Comparison of ENCODE assay signal across 1 cellular context in genomic region chr7:79211724-79212123, GRCh38.
TF ChIP-seq lines count a peak whose summit lies in the region.

No MANE protein-coding gene starts in this region.

TF ChIP-seq in HepG2, 621 proteins besides CTCF, POLR2A, EP300 and RAD21 (continued from another document and continues in another):
- TF ChIP-seq ZBTB43 (CRISPR knock-in tag; conservative IDR thresholded peaks at IDR 0.05): no peak
- TF ChIP-seq ZBTB10 (CRISPR knock-in tag; IDR thresholded peaks at IDR 0.05; ENCODE audit: borderline replicate concordance): no peak
- no peak for TF ChIP-seq ZNF703 (CRISPR knock-in tag; IDR thresholded peaks at IDR 0.05; ENCODE audit: borderline replicate concordance)
- TF ChIP-seq, protein P1, sequence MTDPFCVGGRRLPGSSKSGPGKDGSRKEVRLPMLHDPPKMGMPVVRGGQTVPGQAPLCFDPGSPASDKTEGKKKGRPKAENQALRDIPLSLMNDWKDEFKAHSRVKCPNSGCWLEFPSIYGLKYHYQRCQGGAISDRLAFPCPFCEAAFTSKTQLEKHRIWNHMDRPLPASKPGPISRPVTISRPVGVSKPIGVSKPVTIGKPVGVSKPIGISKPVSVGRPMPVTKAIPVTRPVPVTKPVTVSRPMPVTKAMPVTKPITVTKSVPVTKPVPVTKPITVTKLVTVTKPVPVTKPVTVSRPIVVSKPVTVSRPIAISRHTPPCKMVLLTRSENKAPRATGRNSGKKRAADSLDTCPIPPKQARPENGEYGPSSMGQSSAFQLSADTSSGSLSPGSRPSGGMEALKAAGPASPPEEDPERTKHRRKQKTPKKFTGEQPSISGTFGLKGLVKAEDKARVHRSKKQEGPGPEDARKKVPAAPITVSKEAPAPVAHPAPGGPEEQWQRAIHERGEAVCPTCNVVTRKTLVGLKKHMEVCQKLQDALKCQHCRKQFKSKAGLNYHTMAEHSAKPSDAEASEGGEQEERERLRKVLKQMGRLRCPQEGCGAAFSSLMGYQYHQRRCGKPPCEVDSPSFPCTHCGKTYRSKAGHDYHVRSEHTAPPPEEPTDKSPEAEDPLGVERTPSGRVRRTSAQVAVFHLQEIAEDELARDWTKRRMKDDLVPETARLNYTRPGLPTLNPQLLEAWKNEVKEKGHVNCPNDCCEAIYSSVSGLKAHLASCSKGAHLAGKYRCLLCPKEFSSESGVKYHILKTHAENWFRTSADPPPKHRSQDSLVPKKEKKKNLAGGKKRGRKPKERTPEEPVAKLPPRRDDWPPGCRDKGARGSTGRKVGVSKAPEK (CRISPR knock-in tag; IDR thresholded peaks at IDR 0.05; ENCODE audit: borderline replicate concordance): no peak
- no peak for TF ChIP-seq SMAD3 (CRISPR knock-in tag; IDR thresholded peaks at IDR 0.05)
- no peak for TF ChIP-seq ZMYM3 (CRISPR knock-in tag; IDR thresholded peaks at IDR 0.05)
- peak; percentile 55; the same call in 1 of the 2 replicates for TF ChIP-seq FOXJ3 (CRISPR knock-in tag; IDR thresholded peaks at IDR 0.05; ENCODE audit: borderline replicate concordance)
- TF ChIP-seq ZSCAN21 (CRISPR knock-in tag; IDR thresholded peaks at IDR 0.05; ENCODE audit: borderline replicate concordance): no peak
- no peak for TF ChIP-seq ZNF432 (CRISPR knock-in tag; IDR thresholded peaks at IDR 0.05; ENCODE audit: borderline replicate concordance)
- TF ChIP-seq ZSCAN20 (CRISPR knock-in tag; IDR thresholded peaks at IDR 0.05; ENCODE audit: borderline replicate concordance): no peak
- TF ChIP-seq RXRA (CRISPR knock-in tag; IDR thresholded peaks at IDR 0.05): no peak
- TF ChIP-seq, protein P2, sequence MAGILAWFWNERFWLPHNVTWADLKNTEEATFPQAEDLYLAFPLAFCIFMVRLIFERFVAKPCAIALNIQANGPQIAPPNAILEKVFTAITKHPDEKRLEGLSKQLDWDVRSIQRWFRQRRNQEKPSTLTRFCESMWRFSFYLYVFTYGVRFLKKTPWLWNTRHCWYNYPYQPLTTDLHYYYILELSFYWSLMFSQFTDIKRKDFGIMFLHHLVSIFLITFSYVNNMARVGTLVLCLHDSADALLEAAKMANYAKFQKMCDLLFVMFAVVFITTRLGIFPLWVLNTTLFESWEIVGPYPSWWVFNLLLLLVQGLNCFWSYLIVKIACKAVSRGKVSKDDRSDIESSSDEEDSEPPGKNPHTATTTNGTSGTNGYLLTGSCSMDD (CRISPR knock-in tag; IDR thresholded peaks at IDR 0.05): no peak
- no peak for TF ChIP-seq SCMH1 (CRISPR knock-in tag; IDR thresholded peaks at IDR 0.05; ENCODE audit: borderline replicate concordance)
- no peak for TF ChIP-seq KDM4B (CRISPR knock-in tag; IDR thresholded peaks at IDR 0.05)
- TF ChIP-seq JUND (CRISPR knock-in tag; IDR thresholded peaks at IDR 0.05): no peak
- TF ChIP-seq RFXAP (CRISPR knock-in tag; IDR thresholded peaks at IDR 0.05; ENCODE audit: borderline replicate concordance): no peak
- TF ChIP-seq CCDC6 (CRISPR knock-in tag; IDR thresholded peaks at IDR 0.05): no peak
- TF ChIP-seq BCLAF1 (IDR thresholded peaks at IDR 0.05): no peak
- TF ChIP-seq SP5 (CRISPR knock-in tag; IDR thresholded peaks at IDR 0.05; ENCODE audit: borderline replicate concordance, low read depth): no peak
- no peak for TF ChIP-seq FOXP1 (IDR thresholded peaks at IDR 0.05)
- peak; percentile 56; the same call in 1 of the 2 replicates for TF ChIP-seq FOXP1 (CRISPR knock-in tag; IDR thresholded peaks at IDR 0.05)
- TF ChIP-seq PHF21A (CRISPR knock-in tag; IDR thresholded peaks at IDR 0.05): no peak
- TF ChIP-seq ZNF629 (CRISPR knock-in tag; conservative IDR thresholded peaks at IDR 0.05): no peak
- TF ChIP-seq BRCA1 (CRISPR knock-in tag; IDR thresholded peaks at IDR 0.05): no peak
- TF ChIP-seq, protein P3, sequence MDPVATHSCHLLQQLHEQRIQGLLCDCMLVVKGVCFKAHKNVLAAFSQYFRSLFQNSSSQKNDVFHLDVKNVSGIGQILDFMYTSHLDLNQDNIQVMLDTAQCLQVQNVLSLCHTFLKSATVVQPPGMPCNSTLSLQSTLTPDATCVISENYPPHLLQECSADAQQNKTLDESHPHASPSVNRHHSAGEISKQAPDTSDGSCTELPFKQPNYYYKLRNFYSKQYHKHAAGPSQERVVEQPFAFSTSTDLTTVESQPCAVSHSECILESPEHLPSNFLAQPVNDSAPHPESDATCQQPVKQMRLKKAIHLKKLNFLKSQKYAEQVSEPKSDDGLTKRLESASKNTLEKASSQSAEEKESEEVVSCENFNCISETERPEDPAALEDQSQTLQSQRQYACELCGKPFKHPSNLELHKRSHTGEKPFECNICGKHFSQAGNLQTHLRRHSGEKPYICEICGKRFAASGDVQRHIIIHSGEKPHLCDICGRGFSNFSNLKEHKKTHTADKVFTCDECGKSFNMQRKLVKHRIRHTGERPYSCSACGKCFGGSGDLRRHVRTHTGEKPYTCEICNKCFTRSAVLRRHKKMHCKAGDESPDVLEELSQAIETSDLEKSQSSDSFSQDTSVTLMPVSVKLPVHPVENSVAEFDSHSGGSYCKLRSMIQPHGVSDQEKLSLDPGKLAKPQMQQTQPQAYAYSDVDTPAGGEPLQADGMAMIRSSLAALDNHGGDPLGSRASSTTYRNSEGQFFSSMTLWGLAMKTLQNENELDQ (CRISPR knock-in tag; IDR thresholded peaks at IDR 0.05; ENCODE audit: borderline replicate concordance): no peak
- TF ChIP-seq ZNF616 (CRISPR knock-in tag; IDR thresholded peaks at IDR 0.05; ENCODE audit: low read depth): no peak
- no peak for TF ChIP-seq ZNF460 (CRISPR knock-in tag; IDR thresholded peaks at IDR 0.05; ENCODE audit: borderline replicate concordance)
- no peak for TF ChIP-seq SOX6 (IDR thresholded peaks at IDR 0.05)
- TF ChIP-seq SOX6 (CRISPR knock-in tag; IDR thresholded peaks at IDR 0.05): peak; percentile 60; the same call in 1 of the 2 replicates
- TF ChIP-seq, protein P4, sequence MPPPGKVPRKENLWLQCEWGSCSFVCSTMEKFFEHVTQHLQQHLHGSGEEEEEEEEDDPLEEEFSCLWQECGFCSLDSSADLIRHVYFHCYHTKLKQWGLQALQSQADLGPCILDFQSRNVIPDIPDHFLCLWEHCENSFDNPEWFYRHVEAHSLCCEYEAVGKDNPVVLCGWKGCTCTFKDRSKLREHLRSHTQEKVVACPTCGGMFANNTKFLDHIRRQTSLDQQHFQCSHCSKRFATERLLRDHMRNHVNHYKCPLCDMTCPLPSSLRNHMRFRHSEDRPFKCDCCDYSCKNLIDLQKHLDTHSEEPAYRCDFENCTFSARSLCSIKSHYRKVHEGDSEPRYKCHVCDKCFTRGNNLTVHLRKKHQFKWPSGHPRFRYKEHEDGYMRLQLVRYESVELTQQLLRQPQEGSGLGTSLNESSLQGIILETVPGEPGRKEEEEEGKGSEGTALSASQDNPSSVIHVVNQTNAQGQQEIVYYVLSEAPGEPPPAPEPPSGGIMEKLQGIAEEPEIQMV (CRISPR knock-in tag; IDR thresholded peaks at IDR 0.05; ENCODE audit: low read depth): no peak
- no peak for TF ChIP-seq NFYB (CRISPR knock-in tag; IDR thresholded peaks at IDR 0.05)
- TF ChIP-seq ZNF180 (CRISPR knock-in tag; IDR thresholded peaks at IDR 0.05; ENCODE audit: borderline replicate concordance, low read depth): no peak
- TF ChIP-seq NCOR1 (IDR thresholded peaks at IDR 0.05; ENCODE audit: borderline replicate concordance, low read length): no peak
- no peak for TF ChIP-seq ZNF224 (CRISPR knock-in tag; IDR thresholded peaks at IDR 0.05)
- TF ChIP-seq JARID2 (CRISPR knock-in tag; IDR thresholded peaks at IDR 0.05; ENCODE audit: insufficient replicate concordance): no peak
- no peak for TF ChIP-seq SIX4 (CRISPR knock-in tag; IDR thresholded peaks at IDR 0.05)
- peak; percentile 54; the same call in 1 of the 2 replicates for TF ChIP-seq AHDC1 (CRISPR knock-in tag; IDR thresholded peaks at IDR 0.05; ENCODE audit: borderline replicate concordance)
- TF ChIP-seq AGO1 (IDR thresholded peaks at IDR 0.05; ENCODE audit: low read depth, low read length, poor library complexity, severe bottlenecking): no peak
- TF ChIP-seq HMGA1 (CRISPR knock-in tag; conservative IDR thresholded peaks at IDR 0.05): no peak
- no peak for TF ChIP-seq NR0B2 (CRISPR knock-in tag; IDR thresholded peaks at IDR 0.05)
